Comparison of ENCODE assay signal across 8 cellular contexts in the genomic region with DNA sequence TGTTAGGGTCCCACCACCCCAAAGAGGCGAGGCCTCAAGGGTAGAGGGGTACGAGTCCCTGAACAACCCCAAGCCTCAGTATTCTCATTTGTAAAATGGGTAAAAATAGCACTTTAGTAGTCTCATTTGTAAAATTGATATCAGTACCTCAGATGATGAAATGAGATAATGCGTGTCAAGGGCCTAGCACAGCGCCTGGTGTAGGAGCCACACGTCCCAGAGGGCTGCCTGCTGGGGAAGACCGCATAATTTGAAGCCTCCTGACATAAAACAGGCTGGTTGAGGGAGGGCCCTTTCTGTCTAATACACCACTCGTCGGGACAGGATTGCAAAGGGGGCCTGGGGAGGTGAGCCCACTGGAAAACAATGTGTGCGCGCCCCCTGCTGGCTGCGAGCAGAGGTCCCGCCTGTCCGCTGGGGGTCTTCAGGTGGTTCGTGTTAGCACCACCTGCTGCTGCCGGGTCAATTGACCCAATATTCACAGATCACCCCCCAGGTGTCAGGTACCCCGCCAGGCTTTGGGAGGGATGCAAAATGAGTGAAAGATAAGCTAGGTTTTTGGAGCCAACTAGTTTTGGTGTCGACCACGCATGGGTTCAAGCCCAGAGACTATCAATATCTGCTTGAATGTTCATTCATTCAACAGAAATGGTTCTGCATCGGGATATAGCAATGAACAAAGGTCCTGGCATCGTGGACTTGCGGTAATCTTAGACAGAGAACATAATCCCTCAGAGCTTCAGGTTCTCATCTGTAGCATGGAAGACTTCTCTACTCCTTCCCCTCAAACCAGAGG. TPM values are rescaled to one million over a fixed set of nuclear protein-coding genes. Genes with fewer than 3 reads are reported as not detected.
DNase-seq lines count a peak whose midpoint lies in the region; ATAC-seq and TF ChIP-seq lines count a peak whose summit lies in the region.

No MANE protein-coding gene starts in this region.

- no peaks in the 10 kb centered on the region for H3K36me3 ChIP-seq in left ventricle myocardium inferior

- H3K4me3 ChIP-seq in left ventricle myocardium inferior = no peak overlapping the region
- no peak overlapping the region for H3K4me3 ChIP-seq in skin epidermis

- peaks cover 3% of the 10 kb centered on the region for H3K36me3 Mint-ChIP-seq in activated naive CD8-positive, alpha-beta T cell treated with anti-CD3 and anti-CD28 coated beads, Interleukin-2, amount 10 ng/mL, durations not matched to agents 7 days and 5 days

- intact Hi-C loops in left ventricle myocardium inferior (cut with micrococcal nuclease) = no loop called here

- H3K4me3 Mint-ChIP-seq in activated naive CD8-positive, alpha-beta T cell treated with anti-CD3 and anti-CD28 coated beads, Interleukin-2, amount 10 ng/mL, durations not matched to agents 7 days and 5 days = no peak overlapping the region

- no peaks in the 10 kb centered on the region for H3K27me3 ChIP-seq in left ventricle myocardium inferior (ENCODE audit: low read depth)

- ATAC-seq in HG03432 (IDR thresholded peaks at IDR 0.05; ENCODE audit: unreplicated experiment) = peak; percentile 59
- ATAC-seq in SK-N-SH treated with all-trans-retinoic acid at 6 μM for 48 hours = peak; percentile 91
- ATAC-seq in activated naive CD8-positive, alpha-beta T cell treated with anti-CD3 and anti-CD28 coated beads, Interleukin-2, amount 10 ng/mL, durations not matched to agents 7 days and 5 days (ENCODE audit: low read depth) = peak; percentile 89
- ATAC-seq in GM18498 (IDR thresholded peaks at IDR 0.05; ENCODE audit: unreplicated experiment) = no peak

- peaks cover 39% of the 10 kb centered on the region for H3K4me1 ChIP-seq in left ventricle myocardium inferior

- POLR2A ChIA-PET in activated naive CD8-positive, alpha-beta T cell treated with anti-CD3 and anti-CD28 coated beads, Interleukin-2, amount 10 ng/mL, durations not matched to agents 7 days and 5 days (lab: Charles Lee) = interaction anchor here (0.6 to 2.0 kb wide), 7 partner anchors 26 to 140 kb away, joined by 3 to 12 read pairs (median 5); no protein-coding TSS in a partner anchor

- peaks cover 14% of the 10 kb centered on the region for H3K9me3 ChIP-seq in left ventricle myocardium inferior (replicated peaks)

- no peaks in the 10 kb centered on the region for H3K27me3 Mint-ChIP-seq in activated naive CD8-positive, alpha-beta T cell treated with anti-CD3 and anti-CD28 coated beads, Interleukin-2, amount 10 ng/mL, durations not matched to agents 7 days and 5 days

- DNase-seq in EL (peak; percentile 73), left ventricle myocardium inferior (peak; percentile 80), inferior parietal cortex (ENCODE audit: extremely low spot score) (no peak)
- DNase-seq in activated naive CD8-positive, alpha-beta T cell treated with anti-CD3 and anti-CD28 coated beads, Interleukin-2, amount 10 ng/mL, durations not matched to agents 7 days and 5 days = peak; percentile 83

- no peaks in the 10 kb centered on the region for H3K9me3 Mint-ChIP-seq in activated naive CD8-positive, alpha-beta T cell treated with anti-CD3 and anti-CD28 coated beads, Interleukin-2, amount 10 ng/mL, durations not matched to agents 7 days and 5 days

- peak; percentile 95 for TF ChIP-seq CTCF in left ventricle myocardium inferior (IDR thresholded peaks at IDR 0.05; ENCODE audit: borderline replicate concordance)

- H3K27ac Mint-ChIP-seq in activated naive CD8-positive, alpha-beta T cell treated with anti-CD3 and anti-CD28 coated beads, Interleukin-2, amount 10 ng/mL, durations not matched to agents 7 days and 5 days = peak overlapping the region; percentile 78

- H3K4me1 Mint-ChIP-seq in activated naive CD8-positive, alpha-beta T cell treated with anti-CD3 and anti-CD28 coated beads, Interleukin-2, amount 10 ng/mL, durations not matched to agents 7 days and 5 days = peaks cover 8% of the 10 kb centered on the region

- peak overlapping the region; percentile 85 for H3K27ac ChIP-seq in left ventricle myocardium inferior (replicated peaks)
- peak overlapping the region in 15 of 21 experiments; percentile 15 to 78 (median 53) for H3K27ac ChIP-seq in skin epidermis

TF ChIP-seq in SK-N-SH treated with all-trans-retinoic acid at 6 μM for 48 hours, 23 proteins besides CTCF, POLR2A, EP300 and RAD21:
- no peak for TF ChIP-seq OSR1 (CRISPR knock-in tag; IDR thresholded peaks at IDR 0.05)
- TF ChIP-seq ZC3H10 (CRISPR knock-in tag; IDR thresholded peaks at IDR 0.05) = no peak
- no peak for TF ChIP-seq ZNF8 (CRISPR knock-in tag; IDR thresholded peaks at IDR 0.05)
- no peak for TF ChIP-seq ESRRG (CRISPR knock-in tag; IDR thresholded peaks at IDR 0.05)
- no peak for TF ChIP-seq ISL1 (CRISPR knock-in tag; IDR thresholded peaks at IDR 0.05)
- TF ChIP-seq TCF4 (CRISPR knock-in tag; IDR thresholded peaks at IDR 0.05; ENCODE audit: borderline replicate concordance) = peak; percentile 76
- no peak for TF ChIP-seq ZFP3 (CRISPR knock-in tag; IDR thresholded peaks at IDR 0.05)
- TF ChIP-seq BACH2 (CRISPR knock-in tag; IDR thresholded peaks at IDR 0.05; ENCODE audit: borderline replicate concordance) = no peak
- TF ChIP-seq SNAI2 (CRISPR knock-in tag; IDR thresholded peaks at IDR 0.05) = peak; percentile 23; the same call in 1 of the 2 replicates
- TF ChIP-seq CSDC2 (CRISPR knock-in tag; IDR thresholded peaks at IDR 0.05) = no peak
- TF ChIP-seq RARB (CRISPR knock-in tag; IDR thresholded peaks at IDR 0.05) = no peak
TF ChIP-seq in SK-N-SH treated with all-trans-retinoic acid at 6 μM for 48 hours: peak in this region for 2.

RNA-seq across cellular contexts. Expression of a gene that starts 24.7 kb away (rescaled TPM):
- total RNA-seq in activated naive CD8-positive, alpha-beta T cell treated with anti-CD3 and anti-CD28 coated beads, Interleukin-2, amount 10 ng/mL, durations not matched to agents 7 days and 5 days = 10 to 100 TPM; 38.5 to 41.0 TPM
- total RNA-seq in left ventricle myocardium inferior = 35.5 TPM

RNA-seq across cellular contexts. Expression of a gene that starts 44.8 kb away (rescaled TPM):
- 10 to 100 TPM; 14.0 to 14.5 TPM for total RNA-seq in activated naive CD8-positive, alpha-beta T cell treated with anti-CD3 and anti-CD28 coated beads, Interleukin-2, amount 10 ng/mL, durations not matched to agents 7 days and 5 days
- total RNA-seq in left ventricle myocardium inferior = 70.3 TPM
